ENCODE assay signal across 9 cellular contexts in genomic region chrX:56281789-56282188, GRCh38. TPM values are rescaled to one million over a fixed set of nuclear protein-coding genes. Genes with fewer than 3 reads are reported as not detected.
A peak's percentile ranks its signal among the peaks of the same experiment; 100 is the strongest.
DNase-seq lines count a peak whose midpoint lies in the region; ATAC-seq and TF ChIP-seq lines count a peak whose summit lies in the region.
"Had no signal": no experiment of that assay in that cellular context is flagged by ENCODE, and none has a peak within 500 bp of the region (broad histone marks: within the 10 kb centered on the region; RNA-seq: fewer than 3 reads in every experiment).

No MANE protein-coding gene starts in this region.

- no peak overlapping the region for H3K27ac ChIP-seq in HCT116 (ENCODE audit: low read depth, low read length)
- H3K27ac ChIP-seq in effector memory CD4-positive, alpha-beta T cell (ENCODE audit: insufficient read depth, low read length, poor library complexity, severe bottlenecking) = no peak overlapping the region
- H3K27ac ChIP-seq: vagina had no signal

- DNase-seq in Caco-2 = peak in 1 of 2 experiments; percentile 9
- peak; percentile 3 for DNase-seq in HCT116 (ENCODE audit: low read depth, low spot score)
- peak in 13 of 34 experiments; percentile 1 to 15 (median 7) for DNase-seq in T-cell
- peak; percentile 12 for DNase-seq in iris pigment epithelial cell (ENCODE audit: low read depth)
- DNase-seq in effector memory CD4-positive, alpha-beta T cell = no peak
- no peak for DNase-seq in stimulated activated CD4-positive, alpha-beta T cell treated with anti-CD3 and anti-CD28 coated beads, Interleukin-4, amount 100 ng/mL, for 4 hours
- no peak for DNase-seq in UCSD-AML1 (lab: John Stamatoyannopoulos, UW; ENCODE audit: unreplicated experiment)
- DNase-seq in GM20000 (ENCODE audit: low spot score) = no peak

- peak; percentile 57 for TF ChIP-seq RAD21 in HCT116 (IDR thresholded peaks at IDR 0.05; ENCODE audit: low read depth)

- intact Hi-C loops in Caco-2 (cut with micrococcal nuclease; ENCODE audit: unreplicated experiment) = loop anchor here (1.0 to 5.0 kb wide), 3 partner anchors 445 to 696 kb away; no protein-coding TSS in a partner anchor
- intact Hi-C loops in HCT116 (cut with micrococcal nuclease) = loop anchor here (2.0 to 10.0 kb wide), 2 partner anchors 445 to 693 kb away; no protein-coding TSS in a partner anchor

- H3K4me3 Mint-ChIP-seq in Caco-2 (ENCODE audit: unreplicated experiment) (no peak overlapping the region), T-cell (no peak overlapping the region)

- H3K27me3 ChIP-seq in Caco-2 (replicated peaks; ENCODE audit: control insufficient read depth, insufficient read depth, low read length) = no peaks in the 10 kb centered on the region
- no peaks in the 10 kb centered on the region for H3K27me3 ChIP-seq in HCT116 (ENCODE audit: insufficient read depth, low read length)
- no peaks in the 10 kb centered on the region for H3K27me3 ChIP-seq in effector memory CD4-positive, alpha-beta T cell (replicated peaks; ENCODE audit: control insufficient read depth, insufficient read depth, low read length, poor library complexity, severe bottlenecking)
- H3K27me3 ChIP-seq: vagina had no signal

- no peak for TF ChIP-seq POLR2A in HCT116 (IDR thresholded peaks at IDR 0.05; ENCODE audit: borderline replicate concordance, extremely low read depth, insufficient read depth, insufficient read length)

- H3K4me3 ChIP-seq in Caco-2 (ENCODE audit: low read depth, low read length) = no peak overlapping the region
- H3K4me3 ChIP-seq in HCT116 (replicated peaks in 1 of 2; ENCODE audit: low read depth in 1 of 2, low read length in 2 of 2) = no peak overlapping the region
- no peak overlapping the region for H3K4me3 ChIP-seq in effector memory CD4-positive, alpha-beta T cell (ENCODE audit: insufficient read depth, low read depth, low read length, poor library complexity, severe bottlenecking)
- H3K4me3 ChIP-seq: vagina had no signal

- peak; percentile 19 to 28 for TF ChIP-seq CTCF in Caco-2 (IDR thresholded peaks at IDR 0.05; ENCODE audit: insufficient read depth in 1 of 2, low read depth in 1 of 2, low read length in 1 of 2, severe bottlenecking in 1 of 2, unreplicated experiment in 1 of 2)
- peak; percentile 7 to 35 (median 12); a peak in 3 of 6 replicates for TF ChIP-seq CTCF in HCT116 (IDR thresholded peaks at IDR 0.05 in 2 of 3, conservative IDR thresholded peaks at IDR 0.05 in 1 of 3; ENCODE audit: borderline replicate concordance in 1 of 3, insufficient read depth in 1 of 3, low read depth in 2 of 3, low read length in 2 of 3)
- TF ChIP-seq CTCF in GM20000 (IDR thresholded peaks at IDR 0.05; ENCODE audit: extremely low read depth, missing control alignments) = no peak

- POLR2A ChIA-PET in Caco-2 (lab: Charles Lee) (no interaction called here), HCT116 (lab: Charles Lee) (no interaction called here), T-cell (lab: Charles Lee) (no interaction called here)

- no peak overlapping the region for H3K9ac ChIP-seq in HCT116 (ENCODE audit: low read length)

- H3K36me3 ChIP-seq in Caco-2 (ENCODE audit: control insufficient read depth, insufficient read depth, low read length) (no peaks in the 10 kb centered on the region), HCT116 (ENCODE audit: control insufficient read depth in 1 of 2, insufficient read depth in 2 of 2, low read length in 2 of 2) (no peaks in the 10 kb centered on the region)
- H3K36me3 ChIP-seq in effector memory CD4-positive, alpha-beta T cell (ENCODE audit: control insufficient read depth, insufficient read depth, low read length) = no peaks in the 10 kb centered on the region

- no peaks in the 10 kb centered on the region for H4K20me1 ChIP-seq in HCT116 (ENCODE audit: insufficient read depth)

- BruUV-seq in Caco-2 (replicated peaks; lab: Mats Ljungman, UMichigan) = no TSS peak
- no TSS peak for BruUV-seq in HCT116 (replicated peaks; lab: Mats Ljungman, UMichigan)

- no peak overlapping the region for H3K4me2 ChIP-seq in HCT116 (ENCODE audit: low read length)

- CTCF ChIA-PET in Caco-2 (lab: Charles Lee) = interaction anchor here (0.9 to 1.1 kb wide), 4 partner anchors 199 to 714 kb away, joined by 3 to 7 read pairs (median 3); partner anchors contain the start of gene SPIN3
- CTCF ChIA-PET in HCT116 (lab: Charles Lee) = interaction anchor here (1.2 to 2.9 kb wide), 3 partner anchors 445 to 451 kb away, joined by 7 to 23 read pairs (median 14); partner anchors contain the start of gene NBDY
- CTCF ChIA-PET in T-cell (lab: Charles Lee) = interaction anchor here (0.6 to 6.0 kb wide), 10 partner anchors 12 to 986 kb away, joined by 3 to 128 read pairs (median 5); partner anchors contain the start of gene NBDY (in 2 of the 2)

- no peak for ATAC-seq in HCT116
- ATAC-seq in T-cell (replicated peaks in 1 of 4) = peak; percentile 45 to 67 (median 58)

- H3K4me1 Mint-ChIP-seq in Caco-2 (ENCODE audit: low read depth, unreplicated experiment) (no peaks in the 10 kb centered on the region), T-cell (peaks cover 0 to 10% (median 8%) of the 10 kb centered on the region in 3 donors)

- H3K4me1 ChIP-seq in Caco-2 (no peaks in the 10 kb centered on the region), HCT116 (ENCODE audit: control insufficient read depth in 1 of 2, insufficient read depth in 2 of 2, low read length in 2 of 2) (no peaks in the 10 kb centered on the region)
- H3K4me1 ChIP-seq in effector memory CD4-positive, alpha-beta T cell (ENCODE audit: control insufficient read depth, insufficient read depth, low read length, poor library complexity, severe bottlenecking) = no peaks in the 10 kb centered on the region
- H3K4me1 ChIP-seq: vagina had no signal

- H3K9me3 ChIP-seq in Caco-2 (no peaks in the 10 kb centered on the region), HCT116 (ENCODE audit: control insufficient read depth in 1 of 2, insufficient read depth in 1 of 2, low read depth in 1 of 2, low read length in 2 of 2) (no peaks in the 10 kb centered on the region)
- no peaks in the 10 kb centered on the region for H3K9me3 ChIP-seq in effector memory CD4-positive, alpha-beta T cell (ENCODE audit: control insufficient read depth, low read length)
- H3K9me3 ChIP-seq: vagina had no signal

- RAD21 ChIA-PET in HCT116 (lab: Charles Lee; ENCODE audit: low non-redundant PET in 1 of 2, low total read pairs in 2 of 2, uncharacterized antibody in 2 of 2, unreplicated experiment in 2 of 2) = interaction anchor here in 1 of 2 experiments (1.2 kb wide), 1 partner anchor 445 kb away, joined by 4 read pairs; no protein-coding TSS in a partner anchor

- H3K27me3 Mint-ChIP-seq in Caco-2 (ENCODE audit: insufficient read depth, unreplicated experiment) (no peaks in the 10 kb centered on the region), T-cell (peaks cover 0 to 7% of the 10 kb centered on the region in 2 donors)

- no peaks in the 10 kb centered on the region for H3K79me2 ChIP-seq in HCT116 (ENCODE audit: insufficient read depth, low read length)

- H3K27ac Mint-ChIP-seq in Caco-2 (ENCODE audit: unreplicated experiment) (no peak overlapping the region), T-cell (peak overlapping the region in 1 of 2 donors; percentile 33)

- H3K36me3 Mint-ChIP-seq in Caco-2 (ENCODE audit: insufficient read depth, unreplicated experiment) = no peaks in the 10 kb centered on the region
- H3K36me3 Mint-ChIP-seq in T-cell = no peaks in the 10 kb centered on the region

- H3K9me3 Mint-ChIP-seq in Caco-2 (ENCODE audit: unreplicated experiment) (no peaks in the 10 kb centered on the region), T-cell (no peaks in the 10 kb centered on the region)

- no peaks in the 10 kb centered on the region for H3K9me2 ChIP-seq in HCT116 (ENCODE audit: insufficient read depth)

- H2AFZ ChIP-seq in HCT116 (ENCODE audit: low read depth, low read length, poor library complexity, severe bottlenecking) = no peak overlapping the region

TF ChIP-seq in HCT116, 20 proteins besides CTCF, POLR2A, EP300 and RAD21:
- TF ChIP-seq, protein P1, sequence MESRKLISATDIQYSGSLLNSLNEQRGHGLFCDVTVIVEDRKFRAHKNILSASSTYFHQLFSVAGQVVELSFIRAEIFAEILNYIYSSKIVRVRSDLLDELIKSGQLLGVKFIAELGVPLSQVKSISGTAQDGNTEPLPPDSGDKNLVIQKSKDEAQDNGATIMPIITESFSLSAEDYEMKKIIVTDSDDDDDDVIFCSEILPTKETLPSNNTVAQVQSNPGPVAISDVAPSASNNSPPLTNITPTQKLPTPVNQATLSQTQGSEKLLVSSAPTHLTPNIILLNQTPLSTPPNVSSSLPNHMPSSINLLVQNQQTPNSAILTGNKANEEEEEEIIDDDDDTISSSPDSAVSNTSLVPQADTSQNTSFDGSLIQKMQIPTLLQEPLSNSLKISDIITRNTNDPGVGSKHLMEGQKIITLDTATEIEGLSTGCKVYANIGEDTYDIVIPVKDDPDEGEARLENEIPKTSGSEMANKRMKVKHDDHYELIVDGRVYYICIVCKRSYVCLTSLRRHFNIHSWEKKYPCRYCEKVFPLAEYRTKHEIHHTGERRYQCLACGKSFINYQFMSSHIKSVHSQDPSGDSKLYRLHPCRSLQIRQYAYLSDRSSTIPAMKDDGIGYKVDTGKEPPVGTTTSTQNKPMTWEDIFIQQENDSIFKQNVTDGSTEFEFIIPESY (IDR thresholded peaks at IDR 0.05; ENCODE audit: extremely low read depth, insufficient replicate concordance, low read length) = no peak
- TF ChIP-seq CEBPB (IDR thresholded peaks at IDR 0.05; ENCODE audit: low read depth) (no peak), POLR2AphosphoS5 (IDR thresholded peaks at IDR 0.05; ENCODE audit: low read depth, low read length) (no peak), EZH2phosphoT487 (IDR thresholded peaks at IDR 0.05; ENCODE audit: borderline replicate concordance) (no peak), YY1 (IDR thresholded peaks at IDR 0.05; ENCODE audit: extremely low read depth, insufficient replicate concordance, low read depth, low read length) (no peak), SIN3A (IDR thresholded peaks at IDR 0.05; ENCODE audit: low read depth) (no peak), FOSL1 (IDR thresholded peaks at IDR 0.05; ENCODE audit: low read depth) (no peak)
TF ChIP-seq in HCT116: peak in this region for 0.

RNA-seq across cellular contexts. Expression of gene KLF8, which starts 49.6 kb away (rescaled TPM):
- total RNA-seq in Caco-2 (2022) = 0.57 and 1.1 TPM in 2 replicates
- 1.2 TPM for total RNA-seq in HCT116 (2021; ENCODE audit: unreplicated experiment)
- polyA plus RNA-seq in HCT116 (2012) = 0.41 and 0.70 TPM in 2 replicates
- total RNA-seq in T-cell = 1 to 10 TPM; 4.2 to 6.4 (median 4.3) TPM

Comparison
In these comparisons a context has a peak if more than half of its experiments do, and no peak if none do; other contexts are left out.
1. DNase-seq: peak in HCT116 (single experiment) and iris pigment epithelial cell (single experiment); none in effector memory CD4-positive, alpha-beta T cell (0 of 3), stimulated activated CD4-positive, alpha-beta T cell treated with anti-CD3 and anti-CD28 coated beads, Interleukin-4, amount 100 ng/mL, for 4 hours (0 of 2), UCSD-AML1 (single experiment) and GM20000 (single experiment).